Comparison of ENCODE assay signal across 1 cellular context in the genomic region with DNA sequence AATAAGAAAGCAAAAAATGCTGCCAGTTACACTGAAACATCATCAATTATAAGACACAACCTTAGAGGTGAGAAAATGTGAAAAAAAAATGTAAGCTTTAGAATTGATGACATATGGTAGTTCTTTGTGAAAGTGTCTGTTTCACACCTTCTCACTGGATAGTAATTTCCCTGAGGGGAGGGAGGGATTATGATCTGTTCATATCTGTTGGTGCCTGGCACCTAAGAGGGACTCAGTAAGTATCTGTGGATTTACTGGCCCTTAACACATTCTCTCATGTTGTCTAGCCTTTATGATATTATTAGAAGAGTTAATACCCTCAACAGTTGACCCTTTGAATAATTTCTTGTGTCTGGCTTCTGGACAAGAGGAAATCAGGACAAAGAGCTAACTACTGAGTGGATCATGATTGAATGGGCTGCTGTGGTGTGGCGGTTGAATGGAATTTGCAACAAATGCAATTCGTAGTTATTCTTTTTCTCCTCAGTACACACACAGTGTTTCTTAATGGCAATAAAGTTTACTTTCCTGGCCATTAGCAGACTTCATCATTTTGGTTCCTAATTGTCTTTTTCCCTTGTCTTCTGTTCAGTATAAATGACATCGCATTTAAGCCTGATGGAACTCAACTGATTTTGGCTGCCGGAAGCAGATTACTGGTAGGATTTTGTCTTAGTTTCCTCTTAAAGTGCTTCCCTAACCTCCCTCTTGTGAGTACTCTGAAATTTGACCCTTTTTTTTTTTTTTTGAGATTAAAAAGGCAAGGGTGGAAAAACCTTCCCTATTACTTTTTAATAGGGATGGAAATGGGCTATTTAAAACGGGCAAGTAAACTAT.
TF ChIP-seq lines count a peak whose summit lies in the region.

No MANE protein-coding gene starts in this region.

TF ChIP-seq in GM23338, 12 proteins besides CTCF, POLR2A, EP300 and RAD21 (continued from another document):
- TF ChIP-seq, protein P1, sequence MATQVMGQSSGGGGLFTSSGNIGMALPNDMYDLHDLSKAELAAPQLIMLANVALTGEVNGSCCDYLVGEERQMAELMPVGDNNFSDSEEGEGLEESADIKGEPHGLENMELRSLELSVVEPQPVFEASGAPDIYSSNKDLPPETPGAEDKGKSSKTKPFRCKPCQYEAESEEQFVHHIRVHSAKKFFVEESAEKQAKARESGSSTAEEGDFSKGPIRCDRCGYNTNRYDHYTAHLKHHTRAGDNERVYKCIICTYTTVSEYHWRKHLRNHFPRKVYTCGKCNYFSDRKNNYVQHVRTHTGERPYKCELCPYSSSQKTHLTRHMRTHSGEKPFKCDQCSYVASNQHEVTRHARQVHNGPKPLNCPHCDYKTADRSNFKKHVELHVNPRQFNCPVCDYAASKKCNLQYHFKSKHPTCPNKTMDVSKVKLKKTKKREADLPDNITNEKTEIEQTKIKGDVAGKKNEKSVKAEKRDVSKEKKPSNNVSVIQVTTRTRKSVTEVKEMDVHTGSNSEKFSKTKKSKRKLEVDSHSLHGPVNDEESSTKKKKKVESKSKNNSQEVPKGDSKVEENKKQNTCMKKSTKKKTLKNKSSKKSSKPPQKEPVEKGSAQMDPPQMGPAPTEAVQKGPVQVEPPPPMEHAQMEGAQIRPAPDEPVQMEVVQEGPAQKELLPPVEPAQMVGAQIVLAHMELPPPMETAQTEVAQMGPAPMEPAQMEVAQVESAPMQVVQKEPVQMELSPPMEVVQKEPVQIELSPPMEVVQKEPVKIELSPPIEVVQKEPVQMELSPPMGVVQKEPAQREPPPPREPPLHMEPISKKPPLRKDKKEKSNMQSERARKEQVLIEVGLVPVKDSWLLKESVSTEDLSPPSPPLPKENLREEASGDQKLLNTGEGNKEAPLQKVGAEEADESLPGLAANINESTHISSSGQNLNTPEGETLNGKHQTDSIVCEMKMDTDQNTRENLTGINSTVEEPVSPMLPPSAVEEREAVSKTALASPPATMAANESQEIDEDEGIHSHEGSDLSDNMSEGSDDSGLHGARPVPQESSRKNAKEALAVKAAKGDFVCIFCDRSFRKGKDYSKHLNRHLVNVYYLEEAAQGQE (IDR thresholded peaks at IDR 0.05; ENCODE audit: unreplicated experiment): no peak
- TF ChIP-seq CREB1 (CRISPR knock-in tag; IDR thresholded peaks at IDR 0.05; ENCODE audit: low read depth) (no peak), ZNF331 (CRISPR knock-in tag; IDR thresholded peaks at IDR 0.05; ENCODE audit: low read depth) (no peak)
